In genomic region chrX:19040373-19040772, GRCh38 we compare ENCODE assay signal across 1 cellular context.
TF ChIP-seq lines count a peak whose summit lies in the region.

No MANE protein-coding gene starts in this region.

TF ChIP-seq in endothelial cell of umbilical vein, 7 proteins besides CTCF, POLR2A, EP300 and RAD21 (continued from another document):
- TF ChIP-seq GATA2 (IDR thresholded peaks at IDR 0.05; ENCODE audit: insufficient read depth, insufficient read length, low read depth, low read length) (no peak), MYC (IDR thresholded peaks at IDR 0.05; ENCODE audit: low read depth, low read length) (no peak), POLR2AphosphoS5 (IDR thresholded peaks at IDR 0.05; ENCODE audit: insufficient read depth, low read depth, low read length) (no peak)
